ENCODE assay signal across 22 cellular contexts in genomic region chr2:234939576-234939975, GRCh38.
"Had no signal": no experiment of that assay in that cellular context is flagged by ENCODE, and none has a peak within 500 bp of the region (broad histone marks: within the 10 kb centered on the region; RNA-seq: fewer than 3 reads in every experiment).

No MANE protein-coding gene starts in this region.

- H3K4me3 ChIP-seq: ascending aorta, body of pancreas, SJSA1 had no signal

- H3K27me3 ChIP-seq: ascending aorta, body of pancreas, SJSA1 had no signal

- DNase-seq: activated CD4-positive, alpha-beta T cell treated with anti-CD3 and anti-CD28 coated beads for 48 hours; activated CD4-positive, alpha-beta T cell treated with anti-CD3 and anti-CD28 coated beads, Interleukin-2, amount 50 U/mL, for 4 hours; activated CD4-positive, CD25-positive, alpha-beta regulatory T cell treated with anti-CD3 and anti-CD28 coated beads, Interleukin-2, amount 50 U/mL, for 72 hours; activated CD8-positive, alpha-beta memory T cell treated with anti-CD3 and anti-CD28 coated beads, Interleukin-2, amount 50 U/mL, for 48 hours; activated CD8-positive, alpha-beta T cell treated with anti-CD3 and anti-CD28 coated beads, Interleukin-2, amount 10 ng/mL, durations not matched to agents 7 days and 5 days; activated effector memory CD4-positive, alpha-beta T cell treated with Interleukin-2 at 50 U/mL for 16 hours; activated naive CD4-positive, alpha-beta T cell; activated T-cell treated with anti-CD3 and anti-CD28 coated beads, Interleukin-2, amount 50 U/mL, for 1 hour; amniotic stem cell; body of pancreas; NCI-H1092; NCI-H1417; NCI-H2029; NCI-H2107; NCI-H2171 treated with DMSO at 0.1 percent for 48 hours; NCI-H226; NCI-H526 treated with DMSO at 0.1 percent for 48 hours; NCI-H82; T-helper 17 cell; T-helper 9 cell had no signal

- H3K9me3 ChIP-seq: ascending aorta, body of pancreas, SJSA1 had no signal

- ATAC-seq: activated CD8-positive, alpha-beta T cell treated with anti-CD3 and anti-CD28 coated beads, Interleukin-2, amount 10 ng/mL, durations not matched to agents 7 days and 5 days; body of pancreas; T-helper 17 cell had no signal

- H3K4me1 ChIP-seq: ascending aorta, body of pancreas, SJSA1 had no signal

- H3K36me3 ChIP-seq: ascending aorta, SJSA1 had no signal

- H3K27ac ChIP-seq: ascending aorta, body of pancreas, SJSA1 had no signal
